ENCODE assay signal across 23 cellular contexts in the genomic region with DNA sequence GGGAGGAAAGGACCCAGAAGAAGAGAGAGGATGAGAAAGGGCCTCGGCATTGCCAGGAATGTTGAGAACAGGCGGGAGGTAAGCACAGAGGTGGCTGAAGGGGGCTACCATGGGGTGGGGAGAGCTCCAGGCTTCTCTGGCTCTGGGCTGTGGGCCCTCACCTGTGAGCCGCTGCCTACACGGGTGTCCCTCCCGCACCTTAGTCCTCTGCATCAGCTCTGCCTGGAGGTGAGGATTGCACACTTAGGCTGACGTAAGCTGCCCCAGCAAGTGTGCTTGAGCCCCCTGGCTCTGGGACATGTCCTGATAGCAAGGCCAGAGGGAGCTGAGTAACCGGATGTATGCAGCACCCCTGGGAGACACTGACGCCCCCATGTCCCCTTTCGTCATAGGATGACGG. TPM values are rescaled to one million over a fixed set of nuclear protein-coding genes. Genes with fewer than 3 reads are reported as not detected.
DNase-seq lines count a peak whose midpoint lies in the region; ATAC-seq, FAIRE-seq and TF ChIP-seq lines count a peak whose summit lies in the region.
"Had no signal": no experiment of that assay in that cellular context is flagged by ENCODE, and none has a peak within 500 bp of the region (broad histone marks: within the 10 kb centered on the region; RNA-seq: fewer than 3 reads in every experiment).

No MANE protein-coding gene starts in this region.

- in situ Hi-C loops in HepG2 (cut with HindIII; ENCODE audit: extremely low pct_ligation_motif_present, low pct_unique_long_range_greater_than_20kb): no loop called here

- ATAC-seq in RWPE2 (ENCODE audit: low read depth) (peak; percentile 42; the same call in 2 of the 3 replicates), HepG2 (no peak), HG03196 (IDR thresholded peaks at IDR 0.05; ENCODE audit: unreplicated experiment) (no peak)
- ATAC-seq in stimulated activated effector memory CD8-positive, alpha-beta T cell treated with anti-CD3 and anti-CD28 coated beads, Interleukin-12 subunit alpha, Interleukin-12 subunit beta, amount 100 ng/mL, for 72 hours: peak; percentile 8
- ATAC-seq: GM12878 had no signal

- H3K4me2 ChIP-seq in HepG2 (ENCODE audit: low read depth, low read length): no peak overlapping the region
- H3K4me2 ChIP-seq: PC-9 had no signal

- no peaks in the 10 kb centered on the region for H3K36me3 Mint-ChIP-seq in activated T-helper 2 cell treated with anti-CD3 and anti-CD28 coated beads, Interferon-gamma antibody, Interleukin-2, Interleukin-4, amounts not matched to agents 10 μg/mL and 5 μg/mL and 100 μg/mL, durations not matched to agents 14 hours and 24 hours and 36 hours (ENCODE audit: low read depth)
- H3K36me3 Mint-ChIP-seq in stimulated activated effector memory CD8-positive, alpha-beta T cell treated with anti-CD3 and anti-CD28 coated beads, Interleukin-12 subunit alpha, Interleukin-12 subunit beta, amount 100 ng/mL, for 72 hours: no peaks in the 10 kb centered on the region
- H3K36me3 Mint-ChIP-seq: CD8-positive, alpha-beta memory T cell had no signal

- TF ChIP-seq RAD21 in HepG2 (CRISPR knock-in tag; IDR thresholded peaks at IDR 0.05): no peak

- H2AFZ ChIP-seq in HepG2 (ENCODE audit: low read length): no peak overlapping the region
- H2AFZ ChIP-seq: PC-9 had no signal

- no peak overlapping the region for H3K27ac Mint-ChIP-seq in activated T-helper 2 cell treated with anti-CD3 and anti-CD28 coated beads, Interferon-gamma antibody, Interleukin-2, Interleukin-4, amounts not matched to agents 10 μg/mL and 5 μg/mL and 100 μg/mL, durations not matched to agents 14 hours and 24 hours and 36 hours
- H3K27ac Mint-ChIP-seq in stimulated activated effector memory CD8-positive, alpha-beta T cell treated with anti-CD3 and anti-CD28 coated beads, Interleukin-12 subunit alpha, Interleukin-12 subunit beta, amount 100 ng/mL, for 72 hours: no peak overlapping the region
- H3K27ac Mint-ChIP-seq: CD8-positive, alpha-beta memory T cell had no signal

- TF ChIP-seq POLR2A in HepG2 (IDR thresholded peaks at IDR 0.05; ENCODE audit: insufficient read depth in 1 of 2, low read depth in 2 of 2, low read length in 2 of 2): no peak

- 12% methylated on average over 9 of the region's 10 CpGs for WGBS in HepG2 (ENCODE audit: low lambda C conversion rate)

- intact Hi-C loops in activated T-helper 2 cell treated with anti-CD3 and anti-CD28 coated beads, Interferon-gamma antibody, Interleukin-2, Interleukin-4, amounts not matched to agents 10 μg/mL and 5 μg/mL and 100 μg/mL, durations not matched to agents 14 hours and 24 hours and 36 hours (cut with micrococcal nuclease): no loop called here
- intact Hi-C loops in HepG2 (cut with micrococcal nuclease; ENCODE audit: unreplicated experiment): no loop called here

- H3K27me3 ChIP-seq in RWPE2 (ENCODE audit: insufficient read depth, poor library complexity, severe bottlenecking) (no peaks in the 10 kb centered on the region), HepG2 (ENCODE audit: control insufficient read depth in 1 of 2, insufficient read depth in 2 of 2, low read length in 2 of 2) (peaks cover 3 to 66% of the 10 kb centered on the region in 2 experiments; a peak in 3 of 5 replicates)

- no peaks in the 10 kb centered on the region for H3K9me3 ChIP-seq in RWPE2 (ENCODE audit: severe bottlenecking)
- H3K9me3 ChIP-seq in HepG2 (ENCODE audit: low read length): no peaks in the 10 kb centered on the region
- H3K9me3 ChIP-seq: SJCRH30 had no signal

- no peaks in the 10 kb centered on the region for H3K9me3 Mint-ChIP-seq in activated T-helper 2 cell treated with anti-CD3 and anti-CD28 coated beads, Interferon-gamma antibody, Interleukin-2, Interleukin-4, amounts not matched to agents 10 μg/mL and 5 μg/mL and 100 μg/mL, durations not matched to agents 14 hours and 24 hours and 36 hours
- H3K9me3 Mint-ChIP-seq in stimulated activated effector memory CD8-positive, alpha-beta T cell treated with anti-CD3 and anti-CD28 coated beads, Interleukin-12 subunit alpha, Interleukin-12 subunit beta, amount 100 ng/mL, for 72 hours: no peaks in the 10 kb centered on the region
- H3K9me3 Mint-ChIP-seq: CD8-positive, alpha-beta memory T cell had no signal

- no peak overlapping the region for H3K4me3 Mint-ChIP-seq in activated T-helper 2 cell treated with anti-CD3 and anti-CD28 coated beads, Interferon-gamma antibody, Interleukin-2, Interleukin-4, amounts not matched to agents 10 μg/mL and 5 μg/mL and 100 μg/mL, durations not matched to agents 14 hours and 24 hours and 36 hours (ENCODE audit: low read depth)
- H3K4me3 Mint-ChIP-seq in stimulated activated effector memory CD8-positive, alpha-beta T cell treated with anti-CD3 and anti-CD28 coated beads, Interleukin-12 subunit alpha, Interleukin-12 subunit beta, amount 100 ng/mL, for 72 hours: no peak overlapping the region
- H3K4me3 Mint-ChIP-seq: CD8-positive, alpha-beta memory T cell had no signal

- CTCF ChIA-PET in HepG2 (lab: Yijun Ruan, JAX; ENCODE audit: low intra/inter-chr PET ratio, low total read pairs): no interaction called here

- H3K27ac ChIP-seq in RWPE2 (ENCODE audit: poor library complexity, severe bottlenecking) (no peak overlapping the region), HepG2 (ENCODE audit: extremely low read length, insufficient read depth, low read length) (no peak overlapping the region)
- H3K27ac ChIP-seq: PC-9, RWPE1, SJCRH30 had no signal

- H3K79me2 ChIP-seq in HepG2 (ENCODE audit: insufficient read depth, low read length): no peaks in the 10 kb centered on the region

- H3K4me1 Mint-ChIP-seq in activated T-helper 2 cell treated with anti-CD3 and anti-CD28 coated beads, Interferon-gamma antibody, Interleukin-2, Interleukin-4, amounts not matched to agents 10 μg/mL and 5 μg/mL and 100 μg/mL, durations not matched to agents 14 hours and 24 hours and 36 hours (ENCODE audit: low read depth): no peaks in the 10 kb centered on the region
- H3K4me1 Mint-ChIP-seq in stimulated activated effector memory CD8-positive, alpha-beta T cell treated with anti-CD3 and anti-CD28 coated beads, Interleukin-12 subunit alpha, Interleukin-12 subunit beta, amount 100 ng/mL, for 72 hours: no peaks in the 10 kb centered on the region
- H3K4me1 Mint-ChIP-seq: CD8-positive, alpha-beta memory T cell had no signal

- POLR2A ChIA-PET in HepG2 (lab: Yijun Ruan, JAX): no interaction called here

- no TSS peak for BruUV-seq in HepG2 (replicated peaks; lab: Mats Ljungman, UMichigan)

- no peak for FAIRE-seq in HepG2 (lab: Jason Lieb, UNC)
- FAIRE-seq: GM12878, H1 had no signal

- peaks cover 10% of the 10 kb centered on the region for H3K27me3 Mint-ChIP-seq in activated T-helper 2 cell treated with anti-CD3 and anti-CD28 coated beads, Interferon-gamma antibody, Interleukin-2, Interleukin-4, amounts not matched to agents 10 μg/mL and 5 μg/mL and 100 μg/mL, durations not matched to agents 14 hours and 24 hours and 36 hours (ENCODE audit: low read depth)

- TF ChIP-seq EP300 in HepG2 (IDR thresholded peaks at IDR 0.05; ENCODE audit: low read depth in 2 of 2, low read length in 2 of 2) (no peak), HepG2 (CRISPR knock-in tag; IDR thresholded peaks at IDR 0.05; ENCODE audit: borderline replicate concordance) (no peak)

- H3K9ac ChIP-seq in HepG2 (ENCODE audit: insufficient read depth, low read depth, low read length): no peak overlapping the region

- no peak for TF ChIP-seq CTCF in RWPE2 (IDR thresholded peaks at IDR 0.05; ENCODE audit: poor library complexity, severe bottlenecking)
- no peak for TF ChIP-seq CTCF in HepG2 (CRISPR knock-in tag; IDR thresholded peaks at IDR 0.05)

- no peak for DNase-seq in RWPE2 (ENCODE audit: low spot score)
- DNase-seq in activated T-helper 2 cell treated with anti-CD3 and anti-CD28 coated beads, Interferon-gamma antibody, Interleukin-2, Interleukin-4, amounts not matched to agents 10 μg/mL and 5 μg/mL and 100 μg/mL, durations not matched to agents 14 hours and 24 hours and 36 hours (ENCODE audit: low spot score): peak; percentile 3
- no peak for DNase-seq in HepG2 (ENCODE audit: low spot score)
- peak in 1 of 2 donors; percentile 39 for DNase-seq in stimulated activated effector memory CD8-positive, alpha-beta T cell treated with anti-CD3 and anti-CD28 coated beads, Interleukin-12 subunit alpha, Interleukin-12 subunit beta, amount 100 ng/mL, for 72 hours (ENCODE audit: low spot score in 2 of 2)
- no peak for DNase-seq in kidney glomerular epithelial cell (lab: John Stamatoyannopoulos, UW)
- no peak for DNase-seq in NCI-H128 (lab: John Stamatoyannopoulos, UW; ENCODE audit: unreplicated experiment)
- DNase-seq: ACHN; C1 segment of cervical spinal cord; CD8-positive, alpha-beta memory T cell; DMS53; EL; KG1; MV-4-11; NCI-H1436 treated with DMSO at 0.1 percent for 48 hours; NCI-H2029 treated with DMSO at 0.1 percent for 48 hours; NCI-H2171; NCI-H526; PC-9; SJCRH30 had no signal

- H4K20me1 ChIP-seq in HepG2 (ENCODE audit: insufficient read depth, low read length): no peaks in the 10 kb centered on the region

- H3K36me3 ChIP-seq in RWPE2 (ENCODE audit: low read depth): no peaks in the 10 kb centered on the region
- H3K36me3 ChIP-seq in HepG2 (replicated peaks in 1 of 2; ENCODE audit: control insufficient read depth in 1 of 2, insufficient read depth in 2 of 2, low read length in 2 of 2): no peaks in the 10 kb centered on the region
- H3K36me3 ChIP-seq: SJCRH30 had no signal

- H3K4me3 ChIP-seq in RWPE2 (ENCODE audit: severe bottlenecking) (no peak overlapping the region), HepG2 (replicated peaks in 1 of 3; ENCODE audit: insufficient read depth in 1 of 3, low read depth in 2 of 3, low read length in 3 of 3) (no peak overlapping the region)
- H3K4me3 ChIP-seq: GM12878, PC-9, SJCRH30 had no signal

- H3K4me1 ChIP-seq in RWPE2 (ENCODE audit: insufficient read depth, poor library complexity, severe bottlenecking) (peaks cover 6% of the 10 kb centered on the region), HepG2 (ENCODE audit: insufficient read depth, low read length) (no peaks in the 10 kb centered on the region)
- H3K4me1 ChIP-seq: SJCRH30 had no signal

RNA-seq across cellular contexts. Expression of a gene that starts 33.9 kb away (rescaled TPM):
- total RNA-seq in activated T-helper 2 cell treated with anti-CD3 and anti-CD28 coated beads, Interferon-gamma antibody, Interleukin-2, Interleukin-4, amounts not matched to agents 10 μg/mL and 5 μg/mL and 100 μg/mL, durations not matched to agents 14 hours and 24 hours and 36 hours: 24.1 and 26.3 TPM in 2 replicates
- 39.7 and 45.9 TPM in 2 replicates for total RNA-seq in HepG2 (2016; rRNA removed; fragmentation: Illumina TruSeq; extraction: Trizol)
- 26.8 and 30.8 TPM in 2 replicates for total RNA-seq in HepG2 (2016; cell fraction: cytosol; rRNA removed; fragmentation: Illumina TruSeq; extraction: Trizol; ENCODE audit: low read depth)
- 36.9 and 47.1 TPM in 2 replicates for total RNA-seq in HepG2 (2016; cell fraction: insoluble cytoplasmic fraction; rRNA removed; fragmentation: Illumina TruSeq; extraction: Trizol)
- total RNA-seq in HepG2 (2016; cell fraction: membrane; rRNA removed; fragmentation: Illumina TruSeq; extraction: Trizol): 43.7 and 45.0 TPM in 2 replicates
- 27.3 and 30.5 TPM in 2 replicates for total RNA-seq in HepG2 (2016; cell fraction: nucleus; rRNA removed; fragmentation: Illumina TruSeq; extraction: Trizol)
- polyA plus RNA-seq in HepG2 (2011; rRNA removed): 32.1 and 49.4 TPM in 2 replicates
- 33.5 and 39.5 TPM in 2 replicates for polyA plus RNA-seq in HepG2 (2011; cell fraction: cytosol; rRNA removed)
- polyA plus RNA-seq in HepG2 (2011; cell fraction: nucleus; rRNA removed): 29.6 and 38.2 TPM in 2 replicates
- 36.5 and 48.1 TPM in 2 replicates for polyA plus RNA-seq in HepG2 (2012)
- 37.2 and 42.5 TPM in 2 replicates for polyA plus RNA-seq in HepG2 (2016; cell fraction: cytosol; fragmentation: Illumina TruSeq; extraction: Trizol; ENCODE audit: low read depth)
- polyA plus RNA-seq in HepG2 (2016; cell fraction: insoluble cytoplasmic fraction; fragmentation: Illumina TruSeq; extraction: Trizol; ENCODE audit: low read depth): 36.2 and 38.9 TPM in 2 replicates
- 38.3 and 46.2 TPM in 2 replicates for polyA plus RNA-seq in HepG2 (2016; cell fraction: membrane; fragmentation: Illumina TruSeq; extraction: Trizol; ENCODE audit: low read depth)
- 49.7 and 63.7 TPM in 2 replicates for polyA plus RNA-seq in HepG2 (2016; cell fraction: nucleus; fragmentation: Illumina TruSeq; extraction: Trizol; ENCODE audit: insufficient read depth, low read depth)
- polyA minus RNA-seq in HepG2 (2011; rRNA and poly(A)+ RNA removed; ENCODE audit: low replicate concordance): 19.9 and 51.6 TPM in 2 replicates
- polyA minus RNA-seq in HepG2 (2011; cell fraction: cytosol; rRNA and poly(A)+ RNA removed): 14.5 and 14.9 TPM in 2 replicates
- polyA minus RNA-seq in HepG2 (2011; cell fraction: nucleus; rRNA and poly(A)+ RNA removed): 39.4 and 50.0 TPM in 2 replicates

Comparison
In these comparisons a context has a peak if more than half of its experiments do, and no peak if none do; other contexts are left out.
1. ATAC-seq: peak in RWPE2 (single experiment) and stimulated activated effector memory CD8-positive, alpha-beta T cell treated with anti-CD3 and anti-CD28 coated beads, Interleukin-12 subunit alpha, Interleukin-12 subunit beta, amount 100 ng/mL, for 72 hours (single experiment); none in HepG2 (single experiment) and HG03196 (single experiment).